In genomic region chr3:158313344-158313927, GRCh38 we compare ENCODE assay signal across 8 cellular contexts.
A peak's percentile ranks its signal among the peaks of the same experiment; 100 is the strongest.
DNase-seq lines count a peak whose midpoint lies in the region; ATAC-seq and TF ChIP-seq lines count a peak whose summit lies in the region.

No MANE protein-coding gene starts in this region.

- DNase-seq in Daoy (ENCODE audit: low read depth): peak; percentile 26
- DNase-seq in NCI-H146 treated with DMSO at 0.1 percent for 48 hours (lab: John Stamatoyannopoulos, UW; ENCODE audit: unreplicated experiment): peak; percentile 46
- DNase-seq in astrocyte of the hippocampus (ENCODE audit: low read depth, low spot score): peak; percentile 27
- no peak for DNase-seq in T-cell
- DNase-seq in CD8-positive, alpha-beta T cell: no peak

- no peaks in the 10 kb centered on the region for H3K9me3 Mint-ChIP-seq in T-cell
- H3K9me3 Mint-ChIP-seq in CD8-positive, alpha-beta T cell: no peaks in the 10 kb centered on the region

- H4K20me1 ChIP-seq in neural cell (ENCODE audit: insufficient read depth): no peaks in the 10 kb centered on the region

- peak; percentile 82 for TF ChIP-seq RAD21 in neural cell (conservative IDR thresholded peaks at IDR 0.05)

- CTCF ChIA-PET in T-cell (lab: Charles Lee): no interaction called here
- CTCF ChIA-PET in CD8-positive, alpha-beta T cell (lab: Charles Lee): interaction anchor here (0.6 kb wide), 1 partner anchor 414 kb away, joined by 3 read pairs; no protein-coding TSS in a partner anchor

- H3K4me3 ChIP-seq in neural cell (ENCODE audit: low read length): no peak overlapping the region
- H3K4me3 ChIP-seq in CD8-positive, alpha-beta T cell (ENCODE audit: low read depth, low read length): no peak overlapping the region

- intact Hi-C loops in CD8-positive, alpha-beta T cell (cut with DNase I, micrococcal nuclease): loop anchor here (5.0 to 10.0 kb wide), 2 partner anchors 449 to 696 kb away; no protein-coding TSS in a partner anchor

- H3K36me3 ChIP-seq in neural cell (ENCODE audit: insufficient read depth, low read length): no peaks in the 10 kb centered on the region
- no peaks in the 10 kb centered on the region for H3K36me3 ChIP-seq in CD8-positive, alpha-beta T cell (ENCODE audit: insufficient read depth, low read length)

- H3K79me2 ChIP-seq in neural cell (replicated peaks; ENCODE audit: insufficient read depth, low read length): no peaks in the 10 kb centered on the region

- H3K36me3 Mint-ChIP-seq in T-cell: peaks cover 14% of the 10 kb centered on the region
- H3K36me3 Mint-ChIP-seq in CD8-positive, alpha-beta T cell: peaks cover 9% of the 10 kb centered on the region

- no peak overlapping the region for H2AFZ ChIP-seq in neural cell (ENCODE audit: low read depth, low read length)

- H3K27ac ChIP-seq in neural cell (ENCODE audit: low read length): no peak overlapping the region
- H3K27ac ChIP-seq in CD8-positive, alpha-beta T cell (ENCODE audit: low read depth, low read length): no peak overlapping the region

- H3K4me3 Mint-ChIP-seq in T-cell: no peak overlapping the region
- no peak overlapping the region for H3K4me3 Mint-ChIP-seq in CD8-positive, alpha-beta T cell

- no peaks in the 10 kb centered on the region for H3K9me2 ChIP-seq in neural cell (ENCODE audit: insufficient read depth, low read length)

- H3K4me1 ChIP-seq in CD8-positive, alpha-beta T cell (ENCODE audit: insufficient read depth, low read length): no peaks in the 10 kb centered on the region

- no peaks in the 10 kb centered on the region for H3F3A ChIP-seq in neural cell (ENCODE audit: insufficient read depth, low read length, poor library complexity, severe bottlenecking)

- no peaks in the 10 kb centered on the region for H3K27me3 ChIP-seq in neural cell (ENCODE audit: insufficient read depth, low read depth, low read length)
- no peaks in the 10 kb centered on the region for H3K27me3 ChIP-seq in CD8-positive, alpha-beta T cell (ENCODE audit: insufficient read depth, low read length)

- H3K9ac ChIP-seq in neural cell (ENCODE audit: low read length): no peak overlapping the region

- TF ChIP-seq CTCF in neural cell (IDR thresholded peaks at IDR 0.05; ENCODE audit: poor library complexity, severe bottlenecking): peak; percentile 81
- no peak for TF ChIP-seq CTCF in CD8-positive, alpha-beta T cell (IDR thresholded peaks at IDR 0.05)

- POLR2A ChIA-PET in T-cell (lab: Charles Lee): no interaction called here
- POLR2A ChIA-PET in CD8-positive, alpha-beta T cell (lab: Charles Lee): no interaction called here

- no peak overlapping the region for H3K27ac Mint-ChIP-seq in T-cell
- H3K27ac Mint-ChIP-seq in CD8-positive, alpha-beta T cell: no peak overlapping the region

- peak; percentile 54 for ATAC-seq in GM21786 (IDR thresholded peaks at IDR 0.05; ENCODE audit: unreplicated experiment)
- no peak for ATAC-seq in T-cell (replicated peaks in 1 of 4)
- no peak for ATAC-seq in GM21717 (IDR thresholded peaks at IDR 0.05; ENCODE audit: unreplicated experiment)
- ATAC-seq in CD8-positive, alpha-beta T cell: no peak

- H3K4me2 ChIP-seq in neural cell (ENCODE audit: low read length): no peak overlapping the region

- no peaks in the 10 kb centered on the region for H3K9me3 ChIP-seq in neural cell (ENCODE audit: low read length)
- H3K9me3 ChIP-seq in CD8-positive, alpha-beta T cell (ENCODE audit: low read length): no peaks in the 10 kb centered on the region

- H3K4me1 Mint-ChIP-seq in T-cell: no peaks in the 10 kb centered on the region
- no peaks in the 10 kb centered on the region for H3K4me1 Mint-ChIP-seq in CD8-positive, alpha-beta T cell (ENCODE audit: low read depth)

- H3K27me3 Mint-ChIP-seq in T-cell: no peaks in the 10 kb centered on the region
- no peaks in the 10 kb centered on the region for H3K27me3 Mint-ChIP-seq in CD8-positive, alpha-beta T cell (ENCODE audit: low read depth)

- no peak for TF ChIP-seq EP300 in neural cell (conservative IDR thresholded peaks at IDR 0.05; ENCODE audit: poor library complexity, severe bottlenecking)

TF ChIP-seq in neural cell, 6 proteins besides CTCF, POLR2A, EP300 and RAD21:
- no peak for TF ChIP-seq MXI1 (conservative IDR thresholded peaks at IDR 0.05; ENCODE audit: poor library complexity, severe bottlenecking)
- no peak for TF ChIP-seq TAF1 (IDR thresholded peaks at IDR 0.05; ENCODE audit: low read depth)
- no peak for TF ChIP-seq REST (IDR thresholded peaks at IDR 0.05; ENCODE audit: borderline replicate concordance)
- TF ChIP-seq SMC3 (conservative IDR thresholded peaks at IDR 0.05; ENCODE audit: poor library complexity): peak; percentile 75
- TF ChIP-seq EZH2 (IDR thresholded peaks at IDR 0.05; ENCODE audit: borderline replicate concordance, insufficient read depth, low read length, poor library complexity, severe bottlenecking): no peak
- TF ChIP-seq POLR2AphosphoS5 (IDR thresholded peaks at IDR 0.05): no peak

Comparison
In these comparisons a context has a peak if more than half of its experiments do, and no peak if none do; other contexts are left out.
1. DNase-seq: peak in Daoy (single experiment), NCI-H146 treated with DMSO at 0.1 percent for 48 hours (single experiment) and astrocyte of the hippocampus (single experiment); none in T-cell (0 of 34) and CD8-positive, alpha-beta T cell (0 of 7).